Comparison of ENCODE assay signal across 10 cellular contexts in the genomic region with DNA sequence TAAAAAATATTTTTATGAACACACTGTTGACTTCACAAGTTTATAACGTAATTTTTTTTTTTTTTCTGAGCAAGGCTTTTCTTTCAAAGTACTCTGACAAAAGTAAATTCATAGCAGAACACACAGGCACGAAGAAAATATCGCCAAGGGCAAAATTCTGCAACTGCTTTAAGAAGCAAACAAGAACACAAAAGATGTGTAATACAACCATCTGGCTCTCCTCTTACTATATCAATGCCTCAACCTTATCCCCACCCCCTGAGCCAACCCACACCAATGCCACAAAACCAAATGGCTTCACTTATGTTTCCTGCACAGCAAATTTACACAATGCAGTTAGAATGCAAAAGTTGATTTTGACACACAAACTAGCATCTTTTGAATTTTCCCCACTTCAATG.
A peak's percentile ranks its signal among the peaks of the same experiment; 100 is the strongest.
DNase-seq lines count a peak whose midpoint lies in the region; ATAC-seq and TF ChIP-seq lines count a peak whose summit lies in the region.
"Had no signal": no experiment of that assay in that cellular context is flagged by ENCODE, and none has a peak within 500 bp of the region (broad histone marks: within the 10 kb centered on the region; RNA-seq: fewer than 3 reads in every experiment).

No MANE protein-coding gene starts in this region.

- CTCF ChIA-PET in activated CD8-positive, alpha-beta T cell treated with anti-CD3 and anti-CD28 coated beads, Interleukin-2, amount 10 ng/mL, durations not matched to agents 7 days and 5 days (lab: Charles Lee) = interaction anchor here (0.6 to 3.6 kb wide), 2 partner anchors 89 to 146 kb away, joined by 3 to 14 read pairs; no protein-coding TSS in a partner anchor
- CTCF ChIA-PET in RWPE1 (lab: Yijun Ruan, JAX) = interaction anchor here (0.5 kb wide), 2 partner anchors 64 to 372 kb away, joined by 3 read pairs; no protein-coding TSS in a partner anchor

- no peaks in the 10 kb centered on the region for H3K9me3 Mint-ChIP-seq in activated CD8-positive, alpha-beta T cell treated with anti-CD3 and anti-CD28 coated beads, Interleukin-2, amount 10 ng/mL, durations not matched to agents 7 days and 5 days (ENCODE audit: insufficient read depth)
- H3K9me3 Mint-ChIP-seq in immature natural killer cell = no peaks in the 10 kb centered on the region
- no peaks in the 10 kb centered on the region for H3K9me3 Mint-ChIP-seq in stimulated activated naive CD8-positive, alpha-beta T cell treated with anti-CD3 and anti-CD28 coated beads, Interleukin-15, Interleukin-2, amounts not matched to agents 100 ng/mL and 50 ng/mL, for 24 hours

- H3K27ac ChIP-seq in RWPE1 = no peak overlapping the region

- H3K27ac Mint-ChIP-seq in activated CD8-positive, alpha-beta T cell treated with anti-CD3 and anti-CD28 coated beads, Interleukin-2, amount 10 ng/mL, durations not matched to agents 7 days and 5 days = peak overlapping the region; percentile 76
- H3K27ac Mint-ChIP-seq in immature natural killer cell = peak overlapping the region in 4 of 6 donors; percentile 10 to 52 (median 29)
- H3K27ac Mint-ChIP-seq in stimulated activated naive CD8-positive, alpha-beta T cell treated with anti-CD3 and anti-CD28 coated beads, Interleukin-15, Interleukin-2, amounts not matched to agents 100 ng/mL and 50 ng/mL, for 24 hours = peak overlapping the region; percentile 95

- peak; percentile 65 for ATAC-seq in activated CD8-positive, alpha-beta T cell treated with anti-CD3 and anti-CD28 coated beads, Interleukin-2, amount 10 ng/mL, durations not matched to agents 7 days and 5 days

- H3K4me1 Mint-ChIP-seq in activated CD8-positive, alpha-beta T cell treated with anti-CD3 and anti-CD28 coated beads, Interleukin-2, amount 10 ng/mL, durations not matched to agents 7 days and 5 days (ENCODE audit: low read depth) = peaks cover 60% of the 10 kb centered on the region
- H3K4me1 Mint-ChIP-seq in immature natural killer cell = peaks cover 49% of the 10 kb centered on the region in 2 donors
- H3K4me1 Mint-ChIP-seq in stimulated activated naive CD8-positive, alpha-beta T cell treated with anti-CD3 and anti-CD28 coated beads, Interleukin-15, Interleukin-2, amounts not matched to agents 100 ng/mL and 50 ng/mL, for 24 hours (ENCODE audit: low read depth) = peaks cover 75% of the 10 kb centered on the region

- no peak for TF ChIP-seq CTCF in RWPE1 (conservative IDR thresholded peaks at IDR 0.05; ENCODE audit: low read depth)

- H3K27me3 Mint-ChIP-seq in activated CD8-positive, alpha-beta T cell treated with anti-CD3 and anti-CD28 coated beads, Interleukin-2, amount 10 ng/mL, durations not matched to agents 7 days and 5 days (ENCODE audit: low read depth) = no peaks in the 10 kb centered on the region
- peaks cover 3 to 4% (median 3%) of the 10 kb centered on the region in 3 donors for H3K27me3 Mint-ChIP-seq in immature natural killer cell (ENCODE audit: low read depth in 3 of 3)
- H3K27me3 Mint-ChIP-seq in stimulated activated naive CD8-positive, alpha-beta T cell treated with anti-CD3 and anti-CD28 coated beads, Interleukin-15, Interleukin-2, amounts not matched to agents 100 ng/mL and 50 ng/mL, for 24 hours = no peaks in the 10 kb centered on the region

- DNase-seq in activated gamma-delta T cell treated with Interleukin-2 at 50 U/mL for 16 hours (peak; percentile 24), activated gamma-delta T cell (lab: John Stamatoyannopoulos, UW) (no peak), immature natural killer cell (peak; percentile 9 to 26 (median 24)), COLO668 (lab: John Stamatoyannopoulos, UW; ENCODE audit: unreplicated experiment) (no peak), RWPE1 (ENCODE audit: low spot score) (no peak), HUDEP-2 (lab: John Stamatoyannopoulos, UW; ENCODE audit: unreplicated experiment in 76 of 76) (no peak)
- peak; percentile 84 for DNase-seq in activated CD8-positive, alpha-beta T cell treated with anti-CD3 and anti-CD28 coated beads, Interleukin-2, amount 10 ng/mL, durations not matched to agents 7 days and 5 days
- DNase-seq: NCI-H510A treated with DMSO at 0.1 percent for 48 hours, SW 1271 had no signal

- peak overlapping the region; percentile 49 for H3K4me3 Mint-ChIP-seq in activated CD8-positive, alpha-beta T cell treated with anti-CD3 and anti-CD28 coated beads, Interleukin-2, amount 10 ng/mL, durations not matched to agents 7 days and 5 days
- peak overlapping the region in 4 of 5 donors; percentile 6 to 62 (median 18) for H3K4me3 Mint-ChIP-seq in immature natural killer cell
- H3K4me3 Mint-ChIP-seq in stimulated activated naive CD8-positive, alpha-beta T cell treated with anti-CD3 and anti-CD28 coated beads, Interleukin-15, Interleukin-2, amounts not matched to agents 100 ng/mL and 50 ng/mL, for 24 hours = peak overlapping the region; percentile 77

- H3K36me3 Mint-ChIP-seq in activated CD8-positive, alpha-beta T cell treated with anti-CD3 and anti-CD28 coated beads, Interleukin-2, amount 10 ng/mL, durations not matched to agents 7 days and 5 days (ENCODE audit: low read depth) = peaks cover 3% of the 10 kb centered on the region
- no peaks in the 10 kb centered on the region for H3K36me3 Mint-ChIP-seq in immature natural killer cell
- peaks cover 9% of the 10 kb centered on the region for H3K36me3 Mint-ChIP-seq in stimulated activated naive CD8-positive, alpha-beta T cell treated with anti-CD3 and anti-CD28 coated beads, Interleukin-15, Interleukin-2, amounts not matched to agents 100 ng/mL and 50 ng/mL, for 24 hours (ENCODE audit: low read depth)

- POLR2A ChIA-PET in activated CD8-positive, alpha-beta T cell treated with anti-CD3 and anti-CD28 coated beads, Interleukin-2, amount 10 ng/mL, durations not matched to agents 7 days and 5 days (lab: Charles Lee) = interaction anchor here (1.2 kb wide), 1 partner anchor 146 kb away, joined by 3 read pairs; no protein-coding TSS in a partner anchor
- POLR2A ChIA-PET in RWPE1 (lab: Yijun Ruan, JAX; ENCODE audit: low non-redundant PET) = no interaction called here

Comparison
In these comparisons a context has a peak if more than half of its experiments do, and no peak if none do; other contexts are left out.
1. DNase-seq: peak in activated gamma-delta T cell treated with Interleukin-2 at 50 U/mL for 16 hours (single experiment), activated CD8-positive, alpha-beta T cell treated with anti-CD3 and anti-CD28 coated beads, Interleukin-2, amount 10 ng/mL, durations not matched to agents 7 days and 5 days (single experiment) and immature natural killer cell (3 of 3); none in activated gamma-delta T cell (single experiment), COLO668 (single experiment), RWPE1 (single experiment) and HUDEP-2 (0 of 76).
2. H3K27ac Mint-ChIP-seq: peak in every context shown above with its lines; median percentile 95 in stimulated activated naive CD8-positive, alpha-beta T cell treated with anti-CD3 and anti-CD28 coated beads, Interleukin-15, Interleukin-2, amounts not matched to agents 100 ng/mL and 50 ng/mL, for 24 hours; 76 in activated CD8-positive, alpha-beta T cell treated with anti-CD3 and anti-CD28 coated beads, Interleukin-2, amount 10 ng/mL, durations not matched to agents 7 days and 5 days; 29 in immature natural killer cell.
3. H3K4me3 Mint-ChIP-seq: peak in every context shown above with its lines; median percentile 77 in stimulated activated naive CD8-positive, alpha-beta T cell treated with anti-CD3 and anti-CD28 coated beads, Interleukin-15, Interleukin-2, amounts not matched to agents 100 ng/mL and 50 ng/mL, for 24 hours; 49 in activated CD8-positive, alpha-beta T cell treated with anti-CD3 and anti-CD28 coated beads, Interleukin-2, amount 10 ng/mL, durations not matched to agents 7 days and 5 days; 18 in immature natural killer cell.